10 cellular contexts compared by ENCODE assay signal in genomic region chr2:131490616-131491468, GRCh38. TPM values are rescaled to one million over a fixed set of nuclear protein-coding genes. Genes with fewer than 3 reads are reported as not detected.
DNase-seq lines count a peak whose midpoint lies in the region; ATAC-seq, FAIRE-seq and TF ChIP-seq lines count a peak whose summit lies in the region.
"Not testable (repeated sequence)": the region's sequence is repeated elsewhere in the genome, so short reads cannot be mapped to it uniquely, and the experiment has no call there.
"Had no signal": no experiment of that assay in that cellular context is flagged by ENCODE, and none has a peak within 500 bp of the region (broad histone marks: within the 10 kb centered on the region; RNA-seq: fewer than 3 reads in every experiment).

No MANE protein-coding gene starts in this region.

- not testable (repeated sequence) for H2BK15ac ChIP-seq in IMR-90 (ENCODE audit: low read depth, low read length)

- H3K9ac ChIP-seq in DND-41 (ENCODE audit: low read depth, low read length) = peak overlapping the region; percentile 99
- peak overlapping the region; percentile 73 for H3K9ac ChIP-seq in IMR-90 (ENCODE audit: low read depth, low read length)
- not testable (repeated sequence) for H3K9ac ChIP-seq in iPS-18a (ENCODE audit: low read length)

- CTCF ChIA-PET in IMR-90 (lab: Yijun Ruan, JAX) = not testable (repeated sequence)

- H3K18ac ChIP-seq in IMR-90 (ENCODE audit: low read depth, low read length) = not testable (repeated sequence)

- H4K91ac ChIP-seq in IMR-90 (ENCODE audit: insufficient read depth, low read depth, low read length) = 0 out of 2 replicates have a peak overlapping the region, but pooled peaks have one; percentile 54

- not testable (repeated sequence) for H3K9me3 ChIP-seq in DND-41 (ENCODE audit: insufficient read depth, low read length, severe bottlenecking); IMR-90 (ENCODE audit: control insufficient read depth, insufficient read depth, low read length); Peyer's patch; iPS-18a (ENCODE audit: control insufficient read depth, low read depth, low read length); pancreas; thyroid gland

- H2AFZ ChIP-seq in DND-41 (ENCODE audit: low read depth, low read length) (peak overlapping the region; percentile 71), IMR-90 (replicated peaks; ENCODE audit: low read length, poor library complexity) (peak overlapping the region; percentile 85)

- not testable (repeated sequence) for TF ChIP-seq RAD21 in IMR-90 (IDR thresholded peaks at IDR 0.05; ENCODE audit: low read length)

- H3K4me3 Mint-ChIP-seq in dendritic cell treated with granulocyte-macrophage colony-stimulating factor and Interleukin-4, amounts not matched to agents 40 ng/mL and 50 ng/mL, for 4 days = peak overlapping the region; percentile 67

- peak overlapping the region; percentile 77 for H3K4ac ChIP-seq in IMR-90 (ENCODE audit: low read depth, low read length)

- H3K14ac ChIP-seq in IMR-90 (replicated peaks; ENCODE audit: low read depth, low read length) = peak overlapping the region; percentile 66; the same call in 1 of the 2 replicates

- H3K79me1 ChIP-seq in IMR-90 (ENCODE audit: low read depth in 1 of 2, low read length in 2 of 2) = peaks cover 3 to 53% of the 10 kb centered on the region in 2 experiments; a peak in 3 of 4 replicates

- H3K4me3 ChIP-seq in DND-41 (ENCODE audit: low read depth in 1 of 2, low read length in 2 of 2) (peak overlapping the region; percentile 24 to 91; a peak in 3 of 4 replicates), IMR-90 (ENCODE audit: insufficient read depth, low read depth, low read length) (peak overlapping the region; percentile 58), Peyer's patch (peak overlapping the region; percentile 81 to 95 (median 90)), iPS-18a (ENCODE audit: low read length) (peak overlapping the region; percentile 91), pancreas (peak overlapping the region in 3 of 4 donors; percentile 12 to 77 (median 64)), thyroid gland (replicated peaks in 1 of 3) (peak overlapping the region in 1 of 3 donors; percentile 80)

- H3K27ac ChIP-seq in DND-41 (ENCODE audit: low read length) = peak overlapping the region; percentile 95
- not testable (repeated sequence) for H3K27ac ChIP-seq in IMR-90 (ENCODE audit: insufficient read depth, low read length); iPS-18a (ENCODE audit: low read length); pancreas
- H3K27ac ChIP-seq in Peyer's patch = peak overlapping the region in 2 of 4 donors; percentile 40 to 58
- peak overlapping the region; percentile 54 to 93 (median 74) for H3K27ac ChIP-seq in thyroid gland

- not testable (repeated sequence) for H2AK9ac ChIP-seq in IMR-90 (replicated peaks; ENCODE audit: low read depth, low read length, poor library complexity)

- in situ Hi-C loops in IMR-90 (cut with MboI; ENCODE audit: low sequenced_read_pairs) = not testable (repeated sequence)

- peak; percentile 58 for ATAC-seq in DND-41 (ENCODE audit: insufficient read depth, low read depth)
- not testable (repeated sequence) for ATAC-seq in IMR-90 (ENCODE audit: low read depth); pancreas

- H2AK5ac ChIP-seq in IMR-90 (ENCODE audit: low read depth, low read length) = peak overlapping the region; percentile 73; the same call in 1 of the 2 replicates

- peaks cover 94% of the 10 kb centered on the region for H3K79me2 ChIP-seq in DND-41 (ENCODE audit: insufficient read depth, low read length)

- H3K56ac ChIP-seq in IMR-90 (ENCODE audit: extremely low read depth, insufficient read depth, low read length) = not testable (repeated sequence)

- peaks cover 36% of the 10 kb centered on the region for H3K4me1 Mint-ChIP-seq in dendritic cell treated with granulocyte-macrophage colony-stimulating factor and Interleukin-4, amounts not matched to agents 40 ng/mL and 50 ng/mL, for 4 days (ENCODE audit: low read depth)

- not testable (repeated sequence) for H3K9me1 ChIP-seq in IMR-90 (ENCODE audit: insufficient read depth, low read length)

- POLR2A ChIA-PET in IMR-90 (lab: Charles Lee; ENCODE audit: unreplicated experiment) = not testable (repeated sequence)

- H3K4me1 ChIP-seq in DND-41 (ENCODE audit: insufficient read depth, low read length) (peaks cover 46% of the 10 kb centered on the region), Peyer's patch (peaks cover 0 to 31% (median 6%) of the 10 kb centered on the region in 4 donors), pancreas (peaks cover 0 to 11% (median 2%) of the 10 kb centered on the region in 3 donors), thyroid gland (peaks cover 24 to 46% of the 10 kb centered on the region in 2 donors)
- not testable (repeated sequence) for H3K4me1 ChIP-seq in IMR-90 (ENCODE audit: control insufficient read depth, insufficient read depth, low read length); iPS-18a (ENCODE audit: control insufficient read depth, low read depth, low read length)

- BruUV-seq in IMR-90 (replicated peaks; lab: Mats Ljungman, UMichigan) = not testable (repeated sequence)

- not testable (repeated sequence) for FAIRE-seq in pancreas (lab: Jason Lieb, UNC)

- not testable (repeated sequence) for H2BK5ac ChIP-seq in IMR-90 (ENCODE audit: low read depth, low read length, poor library complexity, severe bottlenecking)

- peaks cover 46% of the 10 kb centered on the region for H3K36me3 ChIP-seq in DND-41 (ENCODE audit: insufficient read depth, low read length)
- not testable (repeated sequence) for H3K36me3 ChIP-seq in IMR-90 (ENCODE audit: control insufficient read depth, insufficient read depth, low read length); Peyer's patch; iPS-18a (ENCODE audit: control insufficient read depth, low read depth, low read length); pancreas; thyroid gland

- not testable (repeated sequence) for TF ChIP-seq CTCF in DND-41 (IDR thresholded peaks at IDR 0.05; ENCODE audit: borderline replicate concordance, extremely low read depth, low read length, poor library complexity, severe bottlenecking); IMR-90 (conservative IDR thresholded peaks at IDR 0.05; ENCODE audit: low read depth, low read length); Peyer's patch (IDR thresholded peaks at IDR 0.05); pancreas (IDR thresholded peaks at IDR 0.05); thyroid gland (IDR thresholded peaks at IDR 0.05)

- H3K4me2 ChIP-seq in DND-41 (ENCODE audit: insufficient read depth, low read length) = peak overlapping the region; percentile 87
- H3K4me2 ChIP-seq in IMR-90 (ENCODE audit: low read depth, low read length) = peak overlapping the region; percentile 97

- H3K27me3 Mint-ChIP-seq in dendritic cell treated with granulocyte-macrophage colony-stimulating factor and Interleukin-4, amounts not matched to agents 40 ng/mL and 50 ng/mL, for 4 days = not testable (repeated sequence)

- peak overlapping the region; percentile 66 to 77 for H4K8ac ChIP-seq in IMR-90 (ENCODE audit: low read depth in 2 of 2, low read length in 2 of 2)

- not testable (repeated sequence) for H2BK20ac ChIP-seq in IMR-90 (ENCODE audit: low read depth, low read length)

- H3K23ac ChIP-seq in IMR-90 (ENCODE audit: low read depth, low read length) = peak overlapping the region; percentile 66; the same call in 1 of the 2 replicates

- dilution Hi-C loops in IMR-90 (cut with HindIII; ENCODE audit: low sequenced_read_pairs, unreplicated experiment) = not testable (repeated sequence)

- DNase-seq in DND-41 (peak; percentile 69), Peyer's patch (peak in 2 of 3 donors; percentile 38 to 58), activated T-cell treated with anti-CD3 and anti-CD28 coated beads for 24 hours (ENCODE audit: low read depth) (peak; percentile 22), thyroid gland (peak; percentile 83 to 89)
- not testable (repeated sequence) for DNase-seq in IMR-90, pancreas

- H3K9me3 Mint-ChIP-seq in dendritic cell treated with granulocyte-macrophage colony-stimulating factor and Interleukin-4, amounts not matched to agents 40 ng/mL and 50 ng/mL, for 4 days = not testable (repeated sequence)

- WGBS in IMR-90 (ENCODE audit: extremely low coverage in 2 of 2, insufficient read length in 1 of 2), 2 experiments = no CpG with 5 or more reads among the region's 20 CpGs
- WGBS in pancreas, 2 donors = 74 to 80% methylated on average over 20 of the region's 20 CpGs
- 32 to 52% methylated on average over 18 to 19 of the region's 20 CpGs for WGBS in thyroid gland, 2 donors

- H3K27me3 ChIP-seq in DND-41 (ENCODE audit: insufficient read depth, low read length, poor library complexity); IMR-90 (ENCODE audit: control insufficient read depth, insufficient read depth, low read length); Peyer's patch; iPS-18a (ENCODE audit: control insufficient read depth, insufficient read depth, low read length); pancreas; thyroid gland: not testable (repeated sequence)

- TF ChIP-seq POLR2A in IMR-90 (IDR thresholded peaks at IDR 0.05; ENCODE audit: low read depth, low read length); Peyer's patch (IDR thresholded peaks at IDR 0.05); thyroid gland (IDR thresholded peaks at IDR 0.05): not testable (repeated sequence)

- H4K5ac ChIP-seq in IMR-90 (ENCODE audit: low read depth, low read length) = peak overlapping the region; percentile 82

- peak overlapping the region; percentile 8; the same call in 1 of the 2 replicates for H2BK120ac ChIP-seq in IMR-90 (ENCODE audit: low read depth, low read length)

- peaks cover 13% of the 10 kb centered on the region for H3K36me3 Mint-ChIP-seq in dendritic cell treated with granulocyte-macrophage colony-stimulating factor and Interleukin-4, amounts not matched to agents 40 ng/mL and 50 ng/mL, for 4 days (ENCODE audit: low read depth)

- intact Hi-C loops in IMR-90 (cut with micrococcal nuclease) = loop anchor here (5.0 kb wide), 2 partner anchors 191 to 311 kb away; no protein-coding TSS in a partner anchor
- intact Hi-C loops in dendritic cell treated with granulocyte-macrophage colony-stimulating factor and Interleukin-4, amounts not matched to agents 40 ng/mL and 50 ng/mL, for 4 days (cut with micrococcal nuclease) = loop anchor here (10.0 kb wide), 1 partner anchor 194 kb away; no protein-coding TSS in a partner anchor
- intact Hi-C loops in pancreas (cut with DNase I); thyroid gland (cut with DNase I): not testable (repeated sequence)

- peaks cover 54% of the 10 kb centered on the region for H4K20me1 ChIP-seq in DND-41 (ENCODE audit: insufficient read depth, low read length)
- not testable (repeated sequence) for H4K20me1 ChIP-seq in IMR-90 (ENCODE audit: insufficient read depth, low read length)

- peak overlapping the region; percentile 13 for H3K27ac Mint-ChIP-seq in dendritic cell treated with granulocyte-macrophage colony-stimulating factor and Interleukin-4, amounts not matched to agents 40 ng/mL and 50 ng/mL, for 4 days

RNA-seq across cellular contexts. Expression of gene MZT2A, which starts 1.4 kb away (rescaled TPM):
- 23.1 and 25.8 TPM in 2 replicates for total RNA-seq in IMR-90 (2012; rRNA removed)
- polyA plus RNA-seq in IMR-90 (2012; rRNA removed) = 82.3 and 139 TPM in 2 replicates
- polyA plus RNA-seq in IMR-90 (2012; cell fraction: cytosol; rRNA removed) = 325 and 338 TPM in 2 replicates
- polyA plus RNA-seq in IMR-90 (2012; cell fraction: nucleus; rRNA removed; ENCODE audit: low replicate concordance) = 49.5 and 86.3 TPM in 2 replicates
- total RNA-seq in Peyer's patch = 10 to 100 TPM; 24.9 to 46.2 (median 44.7) TPM
- 10 to 100 TPM; 38.7 to 64.7 (median 57.6) TPM for total RNA-seq in pancreas
- 100 to 1,000 TPM in 1 of 2 donors, 10 to 100 TPM in 1; 56.0 to 106 TPM for polyA plus RNA-seq in pancreas
- total RNA-seq in thyroid gland = 100 to 1,000 TPM in 2 of 4 donors, 10 to 100 TPM in 2; 60.6 to 116 (median 91.8) TPM

RNA-seq across cellular contexts. Expression of gene TUBA3D, which starts 14.9 kb away (rescaled TPM):
- total RNA-seq in IMR-90 (2012; rRNA removed) = not detected in 2 replicates
- polyA plus RNA-seq in IMR-90 (2012; rRNA removed) = not detected in 2 replicates
- not detected in 2 replicates for polyA plus RNA-seq in IMR-90 (2012; cell fraction: cytosol; rRNA removed)
- not detected in 2 replicates for polyA plus RNA-seq in IMR-90 (2012; cell fraction: nucleus; rRNA removed; ENCODE audit: low replicate concordance)
- total RNA-seq in Peyer's patch = under 1 TPM in 2 of 4 donors, not detected in 2; 0.76 to 0.88 TPM
- total RNA-seq in pancreas = not detected
- polyA plus RNA-seq in pancreas = under 1 TPM; 0.12 to 0.23 TPM
- 1 to 10 TPM in 1 of 4 donors, not detected in 3; 1.3 TPM for total RNA-seq in thyroid gland
- total RNA-seq: frontal cortex, sciatic nerve had no signal

RNA-seq across cellular contexts. Expression of gene CCDC74A, which starts 36.8 kb away (rescaled TPM):
- 3.1 and 3.8 TPM in 2 replicates for total RNA-seq in IMR-90 (2012; rRNA removed)
- 11.9 and 13.5 TPM in 2 replicates for polyA plus RNA-seq in IMR-90 (2012; rRNA removed)
- 5.8 and 9.6 TPM in 2 replicates for polyA plus RNA-seq in IMR-90 (2012; cell fraction: cytosol; rRNA removed)
- polyA plus RNA-seq in IMR-90 (2012; cell fraction: nucleus; rRNA removed; ENCODE audit: low replicate concordance) = 62.7 and 89.4 TPM in 2 replicates
- 1 to 10 TPM in 1 of 4 donors, not detected in 3; 1.6 TPM for total RNA-seq in Peyer's patch
- total RNA-seq in pancreas = 1 to 10 TPM in 4 of 6 donors, under 1 TPM in 2; 0.35 to 3.6 (median 1.2) TPM
- 10 to 100 TPM in 1 of 2 donors, 1 to 10 TPM in 1; 4.6 to 10.6 TPM for polyA plus RNA-seq in pancreas
- 10 to 100 TPM in 2 of 4 donors, 1 to 10 TPM in 2; 3.3 to 21.6 (median 9.4) TPM for total RNA-seq in thyroid gland
